In the genomic region with DNA sequence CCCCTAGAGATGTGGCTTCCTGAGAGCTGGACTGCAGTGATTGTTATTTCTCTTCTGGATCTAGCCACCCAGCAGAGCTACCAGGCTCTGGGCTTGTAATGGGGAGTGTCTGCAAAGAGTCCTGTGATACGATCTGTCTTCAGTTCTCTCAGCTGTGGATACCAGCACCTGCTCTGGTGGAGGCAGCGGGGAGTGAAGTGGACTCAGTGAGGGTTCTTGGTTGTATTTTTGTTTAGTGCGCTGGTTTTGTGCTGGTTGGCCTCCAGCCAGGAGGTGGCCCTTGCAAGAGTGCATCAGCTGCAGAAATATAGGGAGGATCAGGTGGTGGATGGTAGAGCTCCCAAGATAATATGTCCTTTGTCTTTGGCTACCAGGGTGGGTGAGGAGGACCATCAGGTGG, we compare ENCODE assay signal across 23 cellular contexts. TPM values are rescaled to one million over a fixed set of nuclear protein-coding genes. Genes with fewer than 3 reads are reported as not detected.
"Had no signal": no experiment of that assay in that cellular context is flagged by ENCODE, and none has a peak within 500 bp of the region (broad histone marks: within the 10 kb centered on the region; RNA-seq: fewer than 3 reads in every experiment).

No MANE protein-coding gene starts in this region.

- H3K4me1 ChIP-seq: SJSA1 had no signal

- H3K4me1 Mint-ChIP-seq: activated naive CD4-positive, alpha-beta T cell treated with anti-CD3 and anti-CD28 coated beads, Interleukin-2, amount 10 ng/mL, durations not matched to agents 7 days and 5 days; activated naive CD8-positive, alpha-beta T cell treated with anti-CD3 and anti-CD28 coated beads for 36 hours had no signal

- H3K4me3 ChIP-seq: cardiac muscle cell, MG63, SJSA1 had no signal

- H3K27me3 ChIP-seq: brain microvascular endothelial cell, cardiac muscle cell, MG63, SJSA1 had no signal

- DNase-seq: activated CD4-positive, alpha-beta T cell treated with anti-CD3 and anti-CD28 coated beads for 4 hours; activated CD8-positive, alpha-beta memory T cell treated with anti-CD3 and anti-CD28 coated beads, Interleukin-2, amount 50 U/mL, for 4 hours; activated CD8-positive, alpha-beta T cell treated with anti-CD3 and anti-CD28 coated beads for 36 hours; activated gamma-delta T cell treated with Interleukin-2 at 50 U/mL for 16 hours; activated naive CD4-positive, alpha-beta T cell treated with anti-CD3 and anti-CD28 coated beads, Interleukin-2, amount 10 ng/mL, durations not matched to agents 7 days and 5 days; activated naive CD8-positive, alpha-beta T cell treated with anti-CD3 and anti-CD28 coated beads for 36 hours; activated T-cell treated with anti-CD3 and anti-CD28 coated beads, Interleukin-2, amount 50 U/mL, for 72 hours; brain microvascular endothelial cell; MV-4-11; NCI-H1092 treated with DMSO at 0.1 percent for 48 hours; NCI-H1417 treated with DMSO at 0.1 percent for 48 hours; NCI-H1694; SW 1271 had no signal

- H3K27ac Mint-ChIP-seq: activated CD8-positive, alpha-beta T cell treated with anti-CD3 and anti-CD28 coated beads for 36 hours; activated naive CD4-positive, alpha-beta T cell treated with anti-CD3 and anti-CD28 coated beads, Interleukin-2, amount 10 ng/mL, durations not matched to agents 7 days and 5 days; activated naive CD8-positive, alpha-beta T cell treated with anti-CD3 and anti-CD28 coated beads for 36 hours; activated T-cell treated with anti-CD3 and anti-CD28 coated beads, Interleukin-2, amount 50 U/mL, for 72 hours; activated T-helper 2 cell treated with anti-CD3 and anti-CD28 coated beads, Interferon-gamma antibody, Interleukin-2, Interleukin-4, amounts not matched to agents 10 μg/mL and 5 μg/mL and 100 μg/mL, durations not matched to agents 14 hours and 24 hours and 36 hours; T-helper 1 cell treated with Interleukin-12 subunit alpha and Interleukin-12 subunit beta and Interleukin-4 antibody, amounts not matched to agents 30 μg/mL and 1 μg/mL, for 36 hours had no signal

- H3K27me3 Mint-ChIP-seq: activated CD8-positive, alpha-beta T cell treated with anti-CD3 and anti-CD28 coated beads for 36 hours; activated naive CD4-positive, alpha-beta T cell treated with anti-CD3 and anti-CD28 coated beads, Interleukin-2, amount 10 ng/mL, durations not matched to agents 7 days and 5 days; activated naive CD8-positive, alpha-beta T cell treated with anti-CD3 and anti-CD28 coated beads for 36 hours had no signal

- H3K9me3 Mint-ChIP-seq: T-helper 1 cell treated with Interleukin-12 subunit alpha and Interleukin-12 subunit beta and Interleukin-4 antibody, amounts not matched to agents 30 μg/mL and 1 μg/mL, for 36 hours had no signal

- H3K36me3 Mint-ChIP-seq: activated naive CD4-positive, alpha-beta T cell treated with anti-CD3 and anti-CD28 coated beads, Interleukin-2, amount 10 ng/mL, durations not matched to agents 7 days and 5 days; activated naive CD8-positive, alpha-beta T cell treated with anti-CD3 and anti-CD28 coated beads for 36 hours had no signal

- H3K9me3 ChIP-seq: MG63, SJSA1 had no signal

- H3K27ac ChIP-seq: brain microvascular endothelial cell, cardiac muscle cell, SJSA1 had no signal

- H3K36me3 ChIP-seq: brain microvascular endothelial cell, cardiac muscle cell, MG63, SJSA1 had no signal

- H3K4me3 Mint-ChIP-seq: activated CD8-positive, alpha-beta T cell treated with anti-CD3 and anti-CD28 coated beads for 36 hours; activated naive CD4-positive, alpha-beta T cell treated with anti-CD3 and anti-CD28 coated beads, Interleukin-2, amount 10 ng/mL, durations not matched to agents 7 days and 5 days; activated naive CD8-positive, alpha-beta T cell treated with anti-CD3 and anti-CD28 coated beads for 36 hours; activated T-cell treated with anti-CD3 and anti-CD28 coated beads, Interleukin-2, amount 50 U/mL, for 72 hours; T-helper 1 cell treated with Interleukin-12 subunit alpha and Interleukin-12 subunit beta and Interleukin-4 antibody, amounts not matched to agents 30 μg/mL and 1 μg/mL, for 36 hours had no signal

- ATAC-seq: activated CD4-positive, CD25-positive, alpha-beta regulatory T cell treated with anti-CD3 and anti-CD28 coated beads, Interleukin-2, amount 50 U/mL, for 24 hours; activated CD8-positive, alpha-beta T cell treated with anti-CD3 and anti-CD28 coated beads for 36 hours; activated T-cell treated with anti-CD3 and anti-CD28 coated beads, Interleukin-2, amount 50 U/mL, for 72 hours; Right ventricle myocardium inferior; SK-N-SH treated with all-trans-retinoic acid at 6 μM for 48 hours had no signal

RNA-seq across cellular contexts. Expression of a gene that starts 33.7 kb away (rescaled TPM):
- total RNA-seq: activated CD8-positive, alpha-beta T cell treated with anti-CD3 and anti-CD28 coated beads for 36 hours; activated naive CD8-positive, alpha-beta T cell treated with anti-CD3 and anti-CD28 coated beads for 36 hours; activated T-cell treated with anti-CD3 and anti-CD28 coated beads, Interleukin-2, amount 50 U/mL, for 72 hours; activated T-helper 2 cell treated with anti-CD3 and anti-CD28 coated beads, Interferon-gamma antibody, Interleukin-2, Interleukin-4, amounts not matched to agents 10 μg/mL and 5 μg/mL and 100 μg/mL, durations not matched to agents 14 hours and 24 hours and 36 hours; cardiac muscle cell; OCI-LY7; Right ventricle myocardium inferior; RPMI7951; SJSA1 had no signal
- polyA plus RNA-seq: cardiac muscle cell had no signal
